ENCODE assay signal across 8 cellular contexts in the genomic region with DNA sequence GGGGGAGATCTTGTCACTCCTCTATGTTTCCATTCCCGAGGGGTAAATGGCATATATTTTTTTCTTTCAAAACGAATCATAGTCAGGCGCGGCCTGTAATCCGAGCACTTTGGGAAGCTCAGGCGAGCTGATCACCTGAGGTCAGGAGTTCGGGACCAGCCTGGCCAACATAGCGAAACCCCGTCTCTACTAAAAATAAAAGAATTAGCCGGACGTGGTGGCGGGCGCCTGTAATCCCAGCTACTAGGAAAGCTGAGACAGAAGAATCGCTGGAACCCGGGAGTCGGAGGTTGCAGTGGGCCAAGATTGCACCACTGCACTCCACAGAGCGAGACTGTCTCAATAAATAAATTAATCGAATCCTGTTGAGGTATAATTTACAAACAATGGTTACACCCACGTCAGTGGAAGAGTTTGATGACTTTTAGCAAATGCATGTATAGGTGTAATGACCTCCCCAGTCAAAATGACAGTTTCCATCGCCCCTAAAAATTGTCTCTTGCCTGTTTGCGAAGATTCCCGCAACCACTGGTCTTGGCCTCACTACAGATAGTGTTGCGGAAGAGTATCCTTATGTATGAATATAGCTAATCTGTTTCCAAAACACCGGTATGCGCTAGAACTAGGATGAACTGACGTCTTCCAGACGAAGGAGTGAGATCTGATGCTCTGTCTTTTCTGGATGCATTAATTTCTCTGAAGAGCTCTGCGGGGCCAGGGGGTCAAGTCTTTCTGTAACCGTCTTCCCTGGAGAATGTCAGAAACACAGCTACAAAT. TPM values are rescaled to one million over a fixed set of nuclear protein-coding genes. Genes with fewer than 3 reads are reported as not detected.
DNase-seq lines count a peak whose midpoint lies in the region; ATAC-seq and TF ChIP-seq lines count a peak whose summit lies in the region.

No MANE protein-coding gene starts in this region.

- H3K4me3 Mint-ChIP-seq in T-cell = peak overlapping the region; percentile 90 to 99 (median 96)

- TF ChIP-seq CTCF in fibroblast of villous mesenchyme (IDR thresholded peaks at IDR 0.05; ENCODE audit: insufficient read depth, low read depth, low read length) = no peak
- no peak for TF ChIP-seq CTCF in sigmoid colon (IDR thresholded peaks at IDR 0.05)

- H3K4me1 Mint-ChIP-seq in T-cell = peaks cover 27 to 37% (median 34%) of the 10 kb centered on the region in 3 donors

- 79 to 80% methylated on average over 29 of the region's 29 CpGs for WGBS in sigmoid colon, 2 donors

- CTCF ChIA-PET in T-cell (lab: Charles Lee) = interaction anchor here (0.5 to 1.2 kb wide), 4 partner anchors 71 to 1132 kb away, joined by 3 to 5 read pairs (median 4); partner anchors contain the start of gene MTR (in 1 of the 2)

- peak; percentile 1 for ATAC-seq in GM21825 (IDR thresholded peaks at IDR 0.05; ENCODE audit: unreplicated experiment)
- no peak for ATAC-seq in T-cell (replicated peaks in 1 of 4)

- peaks cover 0 to 21% of the 10 kb centered on the region in 2 donors for H3K27me3 Mint-ChIP-seq in T-cell

- no peaks in the 10 kb centered on the region for H3K9me3 Mint-ChIP-seq in T-cell

- no peaks in the 10 kb centered on the region for H3K9me3 ChIP-seq in sigmoid colon

- peaks cover 0 to 22% (median 15%) of the 10 kb centered on the region in 4 donors for H3K4me1 ChIP-seq in sigmoid colon

- peaks cover 0 to 19% (median 0%) of the 10 kb centered on the region in 4 donors for H3K36me3 ChIP-seq in sigmoid colon

- H3K36me3 Mint-ChIP-seq in T-cell = peaks cover 7% of the 10 kb centered on the region

- peak overlapping the region; percentile 69 to 92 for H3K27ac Mint-ChIP-seq in T-cell

- POLR2A ChIA-PET in T-cell (lab: Charles Lee) = interaction anchor here (0.6 to 1.4 kb wide), 3 partner anchors 23 to 190 kb away, joined by 3 to 4 read pairs (median 3); partner anchors contain the start of gene MTR (in 1 of the 2)

- TF ChIP-seq EP300 in sigmoid colon (IDR thresholded peaks at IDR 0.05) = no peak

- intact Hi-C loops in sigmoid colon (cut with DNase I) = loop anchor here (5.0 to 10.0 kb wide), 3 partner anchors 500 to 960 kb away; no protein-coding TSS in a partner anchor

- peak overlapping the region; percentile 99 for H3K4me3 ChIP-seq in fibroblast of villous mesenchyme (ENCODE audit: low read depth, low read length)
- peak overlapping the region; percentile 72 to 87 (median 86) for H3K4me3 ChIP-seq in sigmoid colon

- H3K27me3 ChIP-seq in sigmoid colon = no peaks in the 10 kb centered on the region

- H3K27ac ChIP-seq in sigmoid colon = peak overlapping the region; percentile 87 to 90 (median 88)

- TF ChIP-seq POLR2A in sigmoid colon (IDR thresholded peaks at IDR 0.05) = no peak

- no peak for DNase-seq in T-cell
- DNase-seq in fibroblast of villous mesenchyme (ENCODE audit: low read depth) = no peak
- no peak for DNase-seq in sigmoid colon
- no peak for DNase-seq in NK-92 (lab: John Stamatoyannopoulos, UW; ENCODE audit: unreplicated experiment)
- DNase-seq in COLO829 (ENCODE audit: low spot score) = no peak
- no peak for DNase-seq in germinal center (ENCODE audit: low spot score)
- no peak for DNase-seq in mesenteric fat pad (ENCODE audit: low spot score)

RNA-seq across cellular contexts. Expression of gene HEATR1, which starts 0.9 kb away (rescaled TPM):
- total RNA-seq in T-cell (10 to 100 TPM; 42.3 to 49.8 (median 46.9) TPM), fibroblast of villous mesenchyme (30.9 and 47.9 TPM in 2 replicates), sigmoid colon (10 to 100 TPM; 14.4 to 22.1 (median 19.2) TPM), mesenteric fat pad (40.2 TPM)
- 1 to 10 TPM in 2 of 3 donors, under 1 TPM in 1; 0.92 to 8.0 (median 1.2) TPM for polyA plus RNA-seq in sigmoid colon
